7 cellular contexts compared by ENCODE assay signal in genomic region chr1:69406244-69406643, GRCh38.
"Had no signal": no experiment of that assay in that cellular context is flagged by ENCODE, and none has a peak within 500 bp of the region (broad histone marks: within the 10 kb centered on the region; RNA-seq: fewer than 3 reads in every experiment).

No MANE protein-coding gene starts in this region.

- H3K27ac ChIP-seq: HL-60, KMS-11 had no signal

- DNase-seq: Kasumi-1, KBM-7, KG1 had no signal

- H3K4me1 Mint-ChIP-seq: IgD-negative memory B cell had no signal

- H3K36me3 Mint-ChIP-seq: IgD-negative memory B cell had no signal

- H3K9ac ChIP-seq: KMS-11 had no signal

- H3K27me3 Mint-ChIP-seq: IgD-negative memory B cell had no signal

- H3K4me3 Mint-ChIP-seq: IgD-negative memory B cell had no signal

- H3K4me2 ChIP-seq: KMS-11 had no signal

- FAIRE-seq: HTR-8/SVneo had no signal

- H3K27ac Mint-ChIP-seq: IgD-negative memory B cell had no signal
